Comparison of ENCODE assay signal across 1 cellular context in genomic region chr16:85571813-85572619, GRCh38.
TF ChIP-seq lines count a peak whose summit lies in the region.

No MANE protein-coding gene starts in this region.

TF ChIP-seq in K562, 482 proteins besides CTCF, POLR2A, EP300 and RAD21 (continued from another document):
- no peak; the same call in 1 of the 2 replicates for TF ChIP-seq ESRRA (IDR thresholded peaks at IDR 0.05; ENCODE audit: borderline replicate concordance, low read depth)
- TF ChIP-seq FOXK1 (CRISPR knock-in tag; IDR thresholded peaks at IDR 0.05; ENCODE audit: borderline replicate concordance) = peak; percentile 56; the same call in 1 of the 2 replicates
- TF ChIP-seq MAZ (CRISPR knock-in tag; conservative IDR thresholded peaks at IDR 0.05 in 1 of 2, IDR thresholded peaks at IDR 0.05 in 1 of 2) = peak in 1 of 2 experiments; percentile 27; a peak in 1 of 4 replicates
- TF ChIP-seq NFRKB (IDR thresholded peaks at IDR 0.05; ENCODE audit: low read depth) = peak; percentile 91; the same call in 1 of the 2 replicates
- TF ChIP-seq CSDE1 (IDR thresholded peaks at IDR 0.05) = peak in 1 of 2 experiments; percentile 92; a peak in 1 of 4 replicates
- TF ChIP-seq JUNB (CRISPR knock-in tag; conservative IDR thresholded peaks at IDR 0.05) = no peak
- peak; percentile 27; the same call in 1 of the 2 replicates for TF ChIP-seq TAF7 (tag; IDR thresholded peaks at IDR 0.05)
- no peak for TF ChIP-seq SNAPC5 (CRISPR knock-in tag; IDR thresholded peaks at IDR 0.05)
- peak; percentile 18 for TF ChIP-seq CREBBP (IDR thresholded peaks at IDR 0.05; ENCODE audit: low read depth, low read length)
- no peak for TF ChIP-seq ZNF23 (CRISPR knock-in tag; IDR thresholded peaks at IDR 0.05)
- TF ChIP-seq YY1 (IDR thresholded peaks at IDR 0.05; ENCODE audit: borderline replicate concordance in 1 of 3, control insufficient read depth in 1 of 3, extremely low read depth in 1 of 3, insufficient read depth in 3 of 3, insufficient read length in 1 of 3, insufficient replicate concordance in 2 of 3, low read depth in 1 of 3, low read length in 2 of 3) = peak in 2 of 3 experiments; percentile 9 to 31
- TF ChIP-seq JUN (IDR thresholded peaks at IDR 0.05; ENCODE audit: borderline replicate concordance, low read depth, low read length) = no peak
- 0 out of 2 replicates have a peak, but pooled peaks have one; percentile 14 for TF ChIP-seq JUN (CRISPR knock-in tag; IDR thresholded peaks at IDR 0.05; ENCODE audit: borderline replicate concordance)
- 0 out of 2 replicates have a peak, but pooled peaks have one; percentile 40 for TF ChIP-seq SP1 (CRISPR knock-in tag; IDR thresholded peaks at IDR 0.05)
- TF ChIP-seq MTA3 (IDR thresholded peaks at IDR 0.05; ENCODE audit: borderline replicate concordance) = peak; percentile 7; the same call in 1 of the 2 replicates
- peak; percentile 66 to 86; a peak in 3 of 4 replicates for TF ChIP-seq TRIM24 (IDR thresholded peaks at IDR 0.05)
- TF ChIP-seq, protein P1, sequence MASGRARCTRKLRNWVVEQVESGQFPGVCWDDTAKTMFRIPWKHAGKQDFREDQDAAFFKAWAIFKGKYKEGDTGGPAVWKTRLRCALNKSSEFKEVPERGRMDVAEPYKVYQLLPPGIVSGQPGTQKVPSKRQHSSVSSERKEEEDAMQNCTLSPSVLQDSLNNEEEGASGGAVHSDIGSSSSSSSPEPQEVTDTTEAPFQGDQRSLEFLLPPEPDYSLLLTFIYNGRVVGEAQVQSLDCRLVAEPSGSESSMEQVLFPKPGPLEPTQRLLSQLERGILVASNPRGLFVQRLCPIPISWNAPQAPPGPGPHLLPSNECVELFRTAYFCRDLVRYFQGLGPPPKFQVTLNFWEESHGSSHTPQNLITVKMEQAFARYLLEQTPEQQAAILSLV (tag; IDR thresholded peaks at IDR 0.05) = peak; percentile 59; the same call in 1 of the 2 replicates
- TF ChIP-seq E2F5 (CRISPR knock-in tag; IDR thresholded peaks at IDR 0.05) = peak; percentile 71; the same call in 1 of the 2 replicates
- peak; percentile 36; the same call in 1 of the 2 replicates for TF ChIP-seq TCF3 (CRISPR knock-in tag; IDR thresholded peaks at IDR 0.05)
- no peak for TF ChIP-seq SMARCC2 (IDR thresholded peaks at IDR 0.05; ENCODE audit: low read depth)
- TF ChIP-seq HMGN3 (IDR thresholded peaks at IDR 0.05; ENCODE audit: borderline replicate concordance, extremely low read depth, insufficient read length, low read depth, low read length) = no peak
- TF ChIP-seq, protein P2, sequence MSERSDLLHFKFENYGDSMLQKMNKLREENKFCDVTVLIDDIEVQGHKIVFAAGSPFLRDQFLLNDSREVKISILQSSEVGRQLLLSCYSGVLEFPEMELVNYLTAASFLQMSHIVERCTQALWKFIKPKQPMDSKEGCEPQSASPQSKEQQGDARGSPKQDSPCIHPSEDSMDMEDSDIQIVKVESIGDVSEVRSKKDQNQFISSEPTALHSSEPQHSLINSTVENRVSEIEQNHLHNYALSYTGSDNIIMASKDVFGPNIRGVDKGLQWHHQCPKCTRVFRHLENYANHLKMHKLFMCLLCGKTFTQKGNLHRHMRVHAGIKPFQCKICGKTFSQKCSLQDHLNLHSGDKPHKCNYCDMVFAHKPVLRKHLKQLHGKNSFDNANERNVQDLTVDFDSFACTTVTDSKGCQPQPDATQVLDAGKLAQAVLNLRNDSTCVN (CRISPR knock-in tag; IDR thresholded peaks at IDR 0.05) = peak; percentile 98
- TF ChIP-seq, protein P3, sequence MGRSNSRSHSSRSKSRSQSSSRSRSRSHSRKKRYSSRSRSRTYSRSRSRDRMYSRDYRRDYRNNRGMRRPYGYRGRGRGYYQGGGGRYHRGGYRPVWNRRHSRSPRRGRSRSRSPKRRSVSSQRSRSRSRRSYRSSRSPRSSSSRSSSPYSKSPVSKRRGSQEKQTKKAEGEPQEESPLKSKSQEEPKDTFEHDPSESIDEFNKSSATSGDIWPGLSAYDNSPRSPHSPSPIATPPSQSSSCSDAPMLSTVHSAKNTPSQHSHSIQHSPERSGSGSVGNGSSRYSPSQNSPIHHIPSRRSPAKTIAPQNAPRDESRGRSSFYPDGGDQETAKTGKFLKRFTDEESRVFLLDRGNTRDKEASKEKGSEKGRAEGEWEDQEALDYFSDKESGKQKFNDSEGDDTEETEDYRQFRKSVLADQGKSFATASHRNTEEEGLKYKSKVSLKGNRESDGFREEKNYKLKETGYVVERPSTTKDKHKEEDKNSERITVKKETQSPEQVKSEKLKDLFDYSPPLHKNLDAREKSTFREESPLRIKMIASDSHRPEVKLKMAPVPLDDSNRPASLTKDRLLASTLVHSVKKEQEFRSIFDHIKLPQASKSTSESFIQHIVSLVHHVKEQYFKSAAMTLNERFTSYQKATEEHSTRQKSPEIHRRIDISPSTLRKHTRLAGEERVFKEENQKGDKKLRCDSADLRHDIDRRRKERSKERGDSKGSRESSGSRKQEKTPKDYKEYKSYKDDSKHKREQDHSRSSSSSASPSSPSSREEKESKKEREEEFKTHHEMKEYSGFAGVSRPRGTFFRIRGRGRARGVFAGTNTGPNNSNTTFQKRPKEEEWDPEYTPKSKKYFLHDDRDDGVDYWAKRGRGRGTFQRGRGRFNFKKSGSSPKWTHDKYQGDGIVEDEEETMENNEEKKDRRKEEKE (IDR thresholded peaks at IDR 0.05; ENCODE audit: borderline replicate concordance in 1 of 2, control insufficient read depth in 1 of 2, low read depth in 2 of 2, low read length in 1 of 2) = peak; percentile 50 to 85; a peak in 2 of 4 replicates
- TF ChIP-seq HDGF (IDR thresholded peaks at IDR 0.05) = peak; percentile 99
- TF ChIP-seq SPI1 (IDR thresholded peaks at IDR 0.05; ENCODE audit: borderline replicate concordance, low read depth, low read length) = peak; percentile 99
- peak in 1 of 2 experiments; percentile 70; a peak in 2 of 4 replicates for TF ChIP-seq TEAD1 (CRISPR knock-in tag; IDR thresholded peaks at IDR 0.05)
- peak; percentile 55; the same call in 1 of the 2 replicates for TF ChIP-seq PML (IDR thresholded peaks at IDR 0.05; ENCODE audit: low read length)
- peak; percentile 83 for TF ChIP-seq MIER1 (IDR thresholded peaks at IDR 0.05; ENCODE audit: low read depth)
- TF ChIP-seq SREBF2 (CRISPR knock-in tag; IDR thresholded peaks at IDR 0.05) = no peak
- TF ChIP-seq, protein P4, sequence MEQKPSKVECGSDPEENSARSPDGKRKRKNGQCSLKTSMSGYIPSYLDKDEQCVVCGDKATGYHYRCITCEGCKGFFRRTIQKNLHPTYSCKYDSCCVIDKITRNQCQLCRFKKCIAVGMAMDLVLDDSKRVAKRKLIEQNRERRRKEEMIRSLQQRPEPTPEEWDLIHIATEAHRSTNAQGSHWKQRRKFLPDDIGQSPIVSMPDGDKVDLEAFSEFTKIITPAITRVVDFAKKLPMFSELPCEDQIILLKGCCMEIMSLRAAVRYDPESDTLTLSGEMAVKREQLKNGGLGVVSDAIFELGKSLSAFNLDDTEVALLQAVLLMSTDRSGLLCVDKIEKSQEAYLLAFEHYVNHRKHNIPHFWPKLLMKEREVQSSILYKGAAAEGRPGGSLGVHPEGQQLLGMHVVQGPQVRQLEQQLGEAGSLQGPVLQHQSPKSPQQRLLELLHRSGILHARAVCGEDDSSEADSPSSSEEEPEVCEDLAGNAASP (IDR thresholded peaks at IDR 0.05) = no peak
- TF ChIP-seq, protein P5, sequence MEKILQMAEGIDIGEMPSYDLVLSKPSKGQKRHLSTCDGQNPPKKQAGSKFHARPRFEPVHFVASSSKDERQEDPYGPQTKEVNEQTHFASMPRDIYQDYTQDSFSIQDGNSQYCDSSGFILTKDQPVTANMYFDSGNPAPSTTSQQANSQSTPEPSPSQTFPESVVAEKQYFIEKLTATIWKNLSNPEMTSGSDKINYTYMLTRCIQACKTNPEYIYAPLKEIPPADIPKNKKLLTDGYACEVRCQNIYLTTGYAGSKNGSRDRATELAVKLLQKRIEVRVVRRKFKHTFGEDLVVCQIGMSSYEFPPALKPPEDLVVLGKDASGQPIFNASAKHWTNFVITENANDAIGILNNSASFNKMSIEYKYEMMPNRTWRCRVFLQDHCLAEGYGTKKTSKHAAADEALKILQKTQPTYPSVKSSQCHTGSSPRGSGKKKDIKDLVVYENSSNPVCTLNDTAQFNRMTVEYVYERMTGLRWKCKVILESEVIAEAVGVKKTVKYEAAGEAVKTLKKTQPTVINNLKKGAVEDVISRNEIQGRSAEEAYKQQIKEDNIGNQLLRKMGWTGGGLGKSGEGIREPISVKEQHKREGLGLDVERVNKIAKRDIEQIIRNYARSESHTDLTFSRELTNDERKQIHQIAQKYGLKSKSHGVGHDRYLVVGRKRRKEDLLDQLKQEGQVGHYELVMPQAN (IDR thresholded peaks at IDR 0.05; ENCODE audit: borderline replicate concordance) = peak; percentile 87
- TF ChIP-seq RBM15 (IDR thresholded peaks at IDR 0.05; ENCODE audit: insufficient read depth, low read length) = no peak
- no peak for TF ChIP-seq HNRNPL (IDR thresholded peaks at IDR 0.05; ENCODE audit: low read depth, low read length)
- TF ChIP-seq, protein P6, sequence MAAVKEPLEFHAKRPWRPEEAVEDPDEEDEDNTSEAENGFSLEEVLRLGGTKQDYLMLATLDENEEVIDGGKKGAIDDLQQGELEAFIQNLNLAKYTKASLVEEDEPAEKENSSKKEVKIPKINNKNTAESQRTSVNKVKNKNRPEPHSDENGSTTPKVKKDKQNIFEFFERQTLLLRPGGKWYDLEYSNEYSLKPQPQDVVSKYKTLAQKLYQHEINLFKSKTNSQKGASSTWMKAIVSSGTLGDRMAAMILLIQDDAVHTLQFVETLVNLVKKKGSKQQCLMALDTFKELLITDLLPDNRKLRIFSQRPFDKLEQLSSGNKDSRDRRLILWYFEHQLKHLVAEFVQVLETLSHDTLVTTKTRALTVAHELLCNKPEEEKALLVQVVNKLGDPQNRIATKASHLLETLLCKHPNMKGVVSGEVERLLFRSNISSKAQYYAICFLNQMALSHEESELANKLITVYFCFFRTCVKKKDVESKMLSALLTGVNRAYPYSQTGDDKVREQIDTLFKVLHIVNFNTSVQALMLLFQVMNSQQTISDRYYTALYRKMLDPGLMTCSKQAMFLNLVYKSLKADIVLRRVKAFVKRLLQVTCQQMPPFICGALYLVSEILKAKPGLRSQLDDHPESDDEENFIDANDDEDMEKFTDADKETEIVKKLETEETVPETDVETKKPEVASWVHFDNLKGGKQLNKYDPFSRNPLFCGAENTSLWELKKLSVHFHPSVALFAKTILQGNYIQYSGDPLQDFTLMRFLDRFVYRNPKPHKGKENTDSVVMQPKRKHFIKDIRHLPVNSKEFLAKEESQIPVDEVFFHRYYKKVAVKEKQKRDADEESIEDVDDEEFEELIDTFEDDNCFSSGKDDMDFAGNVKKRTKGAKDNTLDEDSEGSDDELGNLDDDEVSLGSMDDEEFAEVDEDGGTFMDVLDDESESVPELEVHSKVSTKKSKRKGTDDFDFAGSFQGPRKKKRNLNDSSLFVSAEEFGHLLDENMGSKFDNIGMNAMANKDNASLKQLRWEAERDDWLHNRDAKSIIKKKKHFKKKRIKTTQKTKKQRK (IDR thresholded peaks at IDR 0.05; ENCODE audit: borderline replicate concordance, low read depth, low read length) = no peak
- TF ChIP-seq HDAC6 (IDR thresholded peaks at IDR 0.05; ENCODE audit: low read depth, low read length) = peak; percentile 89; the same call in 1 of the 2 replicates
- peak; percentile 97; the same call in 1 of the 2 replicates for TF ChIP-seq DNMT1 (IDR thresholded peaks at IDR 0.05)
- TF ChIP-seq TAL1 (IDR thresholded peaks at IDR 0.05) = peak; percentile 12; the same call in 1 of the 2 replicates
- peak; percentile 30 for TF ChIP-seq RBM22 (IDR thresholded peaks at IDR 0.05; ENCODE audit: low read depth, low read length, poor library complexity, severe bottlenecking)
- no peak for TF ChIP-seq RBM25 (IDR thresholded peaks at IDR 0.05; ENCODE audit: low read depth, low read length, severe bottlenecking)
- no peak for TF ChIP-seq TAF9B (IDR thresholded peaks at IDR 0.05; ENCODE audit: partially characterized antibody)
- TF ChIP-seq THAP12 (CRISPR knock-in tag; IDR thresholded peaks at IDR 0.05) = peak; percentile 28; the same call in 1 of the 2 replicates
